Comparison of ENCODE assay signal across 8 cellular contexts in genomic region chr18:31819106-31819924, GRCh38. TPM values are rescaled to one million over a fixed set of nuclear protein-coding genes. Genes with fewer than 3 reads are reported as not detected.
DNase-seq lines count a peak whose midpoint lies in the region; ATAC-seq and TF ChIP-seq lines count a peak whose summit lies in the region.

No MANE protein-coding gene starts in this region.

- no peak overlapping the region for H4K91ac ChIP-seq in mesenchymal stem cell (ENCODE audit: low read length)

- H3K36me3 ChIP-seq in HUES48 (ENCODE audit: control insufficient read depth, insufficient read depth, low read length) (no peaks in the 10 kb centered on the region), OCI-LY1 (ENCODE audit: insufficient read depth, low read length) (no peaks in the 10 kb centered on the region), mesenchymal stem cell (ENCODE audit: control insufficient read depth in 1 of 2, insufficient read depth in 2 of 2, low read depth in 1 of 2, low read length in 2 of 2) (no peaks in the 10 kb centered on the region)

- H3K4ac ChIP-seq in mesenchymal stem cell (ENCODE audit: low read depth in 1 of 2, low read length in 2 of 2) = no peak overlapping the region

- H2BK5ac ChIP-seq in mesenchymal stem cell (ENCODE audit: low read depth, low read length, poor library complexity, severe bottlenecking) = no peak overlapping the region

- H3K9me3 ChIP-seq in HUES48 (ENCODE audit: control insufficient read depth, insufficient read depth, low read length) (no peaks in the 10 kb centered on the region), OCI-LY1 (ENCODE audit: low read length) (no peaks in the 10 kb centered on the region), mesenchymal stem cell (ENCODE audit: control insufficient read depth, low read length) (no peaks in the 10 kb centered on the region)

- H3K27ac ChIP-seq in HUES48 (ENCODE audit: low read depth, low read length) (peak overlapping the region; percentile 43), OCI-LY1 (ENCODE audit: low read depth, low read length, poor library complexity, severe bottlenecking) (no peak overlapping the region), mesenchymal stem cell (ENCODE audit: low read length, poor library complexity, severe bottlenecking) (no peak overlapping the region)

- no peak overlapping the region for H3K23ac ChIP-seq in mesenchymal stem cell (ENCODE audit: low read length in 2 of 2)

- H3K14ac ChIP-seq in mesenchymal stem cell (ENCODE audit: low read length in 2 of 2) = no peak overlapping the region

- no peaks in the 10 kb centered on the region for H3F3A ChIP-seq in OCI-LY1 (ENCODE audit: insufficient read depth, low read length)

- H3K79me2 ChIP-seq in OCI-LY1 (ENCODE audit: insufficient read depth, low read length) = no peaks in the 10 kb centered on the region

- H4K8ac ChIP-seq in mesenchymal stem cell (ENCODE audit: low read length) = peak overlapping the region; percentile 49

- H3K4me1 ChIP-seq in HUES48 (ENCODE audit: control insufficient read depth, insufficient read depth, low read length) = peaks cover 22% of the 10 kb centered on the region
- H3K4me1 ChIP-seq in OCI-LY1 (ENCODE audit: insufficient read depth, low read length, severe bottlenecking) = no peaks in the 10 kb centered on the region
- H3K4me1 ChIP-seq in mesenchymal stem cell (ENCODE audit: control insufficient read depth, insufficient read depth, low read depth, low read length) = peaks cover 2% of the 10 kb centered on the region

- peak; percentile 80 for TF ChIP-seq CTCF in OCI-LY1 (IDR thresholded peaks at IDR 0.05; ENCODE audit: low read length)

- H2BK120ac ChIP-seq in mesenchymal stem cell (ENCODE audit: low read depth, low read length) = no peak overlapping the region

- peak; percentile 72 for ATAC-seq in GM19397 (IDR thresholded peaks at IDR 0.05; ENCODE audit: unreplicated experiment)

- H4K20me1 ChIP-seq in OCI-LY1 (ENCODE audit: insufficient read depth, low read length) = no peaks in the 10 kb centered on the region

- 62% methylated on average over 11 of the region's 11 CpGs for WGBS in mesenchymal stem cell

- no peaks in the 10 kb centered on the region for H3K9me2 ChIP-seq in OCI-LY1 (ENCODE audit: low read depth, low read length)

- H3K79me1 ChIP-seq in mesenchymal stem cell (replicated peaks; ENCODE audit: low read length, poor library complexity, severe bottlenecking) = no peaks in the 10 kb centered on the region

- H3K4me3 ChIP-seq in HUES48 (ENCODE audit: low read depth, low read length) = no peak overlapping the region
- no peak overlapping the region for H3K4me3 ChIP-seq in OCI-LY1 (ENCODE audit: low read depth, low read length, poor library complexity, severe bottlenecking)
- H3K4me3 ChIP-seq in mesenchymal stem cell (ENCODE audit: insufficient read depth in 1 of 2, low read depth in 1 of 2, low read length in 2 of 2) = no peak overlapping the region

- no peaks in the 10 kb centered on the region; the same call in 1 of the 2 replicates for H3K27me3 ChIP-seq in HUES48 (ENCODE audit: control insufficient read depth, insufficient read depth, low read length)
- no peaks in the 10 kb centered on the region for H3K27me3 ChIP-seq in OCI-LY1 (ENCODE audit: insufficient read depth, low read length)
- H3K27me3 ChIP-seq in mesenchymal stem cell (ENCODE audit: control insufficient read depth in 1 of 2, insufficient read depth in 1 of 2, low read length in 2 of 2) = no peaks in the 10 kb centered on the region

- H3K9ac ChIP-seq in HUES48 (ENCODE audit: low read depth, low read length) = no peak overlapping the region
- no peak overlapping the region for H3K9ac ChIP-seq in OCI-LY1 (ENCODE audit: low read length)
- no peak overlapping the region for H3K9ac ChIP-seq in mesenchymal stem cell (ENCODE audit: low read length)

- no peak overlapping the region for H2AK5ac ChIP-seq in mesenchymal stem cell (ENCODE audit: low read length, severe bottlenecking)

- H3K18ac ChIP-seq in mesenchymal stem cell (ENCODE audit: low read depth in 1 of 2, low read length in 2 of 2) = no peak overlapping the region

- no peak overlapping the region for H2AFZ ChIP-seq in OCI-LY1 (ENCODE audit: low read length)
- H2AFZ ChIP-seq in mesenchymal stem cell (ENCODE audit: low read depth, low read length) = no peak overlapping the region

- DNase-seq in Daoy (ENCODE audit: low read depth) (peak; percentile 9), dermis blood vessel endothelial cell (peak; percentile 71), mesenchymal stem cell (peak; percentile 58), ecto neural progenitor cell (ENCODE audit: low spot score) (no peak)
- DNase-seq in stimulated activated CD4-positive, alpha-beta T cell treated with anti-CD3 and anti-CD28 coated beads, Interleukin-15, amount 100 ng/mL, for 24 hours = no peak

- no peak overlapping the region for H2BK15ac ChIP-seq in mesenchymal stem cell (ENCODE audit: low read depth, poor library complexity, severe bottlenecking)

- H3K4me2 ChIP-seq in OCI-LY1 (ENCODE audit: low read length) (no peak overlapping the region), mesenchymal stem cell (ENCODE audit: low read length, poor library complexity, severe bottlenecking) (no peak overlapping the region)

- no peak overlapping the region for H2BK12ac ChIP-seq in mesenchymal stem cell (ENCODE audit: low read length in 2 of 2)

RNA-seq across cellular contexts. Expression of gene SLC25A52, which starts 58.6 kb away (rescaled TPM):
- not detected in 2 replicates for total RNA-seq in Daoy (2014; rRNA removed; shearing (Covaris generic))
- not detected in 2 replicates for total RNA-seq in dermis blood vessel endothelial cell
- polyA plus RNA-seq in mesenchymal stem cell (2013, experiment 1 of 2) = not detected
- not detected for polyA plus RNA-seq in mesenchymal stem cell (2013, experiment 2 of 2)

Comparison
In these comparisons a context has a peak if more than half of its experiments do, and no peak if none do; other contexts are left out.
1. DNase-seq: peak in Daoy (single experiment), dermis blood vessel endothelial cell (single experiment) and mesenchymal stem cell (single experiment); none in ecto neural progenitor cell (single experiment) and stimulated activated CD4-positive, alpha-beta T cell treated with anti-CD3 and anti-CD28 coated beads, Interleukin-15, amount 100 ng/mL, for 24 hours (single experiment).